Comparison of ENCODE assay signal across 10 cellular contexts in genomic region chr2:20834331-20834730, GRCh38.
"Had no signal": no experiment of that assay in that cellular context is flagged by ENCODE, and none has a peak within 500 bp of the region (broad histone marks: within the 10 kb centered on the region; RNA-seq: fewer than 3 reads in every experiment).

No MANE protein-coding gene starts in this region.

- DNase-seq: GM23248, HCEC 1CT, HFFc6, Kasumi-1, KG1 had no signal

- H2AFZ ChIP-seq: GM23248 had no signal

- H3K4me3 Mint-ChIP-seq: HFFc6, IgD-negative memory B cell had no signal

- H3K9ac ChIP-seq: GM23248 had no signal

- H3K9me3 Mint-ChIP-seq: HFFc6 had no signal

- FAIRE-seq: H1, H54 had no signal

- H3K27ac Mint-ChIP-seq: HFFc6 had no signal

- H3K27ac ChIP-seq: GM23248, HL-60 had no signal

- H3K36me3 Mint-ChIP-seq: IgD-negative memory B cell had no signal

- H3K4me3 ChIP-seq: GM23248 had no signal

- H3K4me1 Mint-ChIP-seq: H9, IgD-negative memory B cell had no signal
